8 cellular contexts compared by ENCODE assay signal in genomic region chr2:30230855-30231725, GRCh38. TPM values are rescaled to one million over a fixed set of nuclear protein-coding genes. Genes with fewer than 3 reads are reported as not detected.
DNase-seq lines count a peak whose midpoint lies in the region; ATAC-seq and TF ChIP-seq lines count a peak whose summit lies in the region.

LBH (plus strand) TSS chr2:30231534; CDS start chr2:30231739, 205 bp downstream.

- peak in 2 of 4 donors; percentile 70 to 83 for TF ChIP-seq POLR2A in stomach (IDR thresholded peaks at IDR 0.05)

- intact Hi-C loops in stomach (cut with DNase I; ENCODE audit: low total_unique reads): no loop called here

- TF ChIP-seq EP300 in neural cell (conservative IDR thresholded peaks at IDR 0.05; ENCODE audit: poor library complexity, severe bottlenecking): peak; percentile 37
- TF ChIP-seq EP300 in stomach (IDR thresholded peaks at IDR 0.05): no peak

- peaks cover 28 to 52% (median 44%) of the 10 kb centered on the region in 4 donors for H3K4me1 ChIP-seq in stomach

- H3K27ac ChIP-seq in HL-60 (replicated peaks) (no peak within 1 kb of the TSS), neural cell (ENCODE audit: low read length) (peak within 1 kb of the TSS; percentile 100), stomach (peak within 1 kb of the TSS; percentile 86 to 93 (median 88))

- peak; percentile 14 for TF ChIP-seq RAD21 in neural cell (conservative IDR thresholded peaks at IDR 0.05)

- H2AFZ ChIP-seq in neural cell (ENCODE audit: low read depth, low read length): peak within 1 kb of the TSS; percentile 61

- H3K36me3 ChIP-seq in BJ (ENCODE audit: control insufficient read depth, insufficient read depth, low read length) (no peaks in the 10 kb centered on the region; the same call in 1 of the 2 replicates), neural cell (ENCODE audit: insufficient read depth, low read length) (peaks cover 10% of the 10 kb centered on the region), stomach (peaks cover 0 to 9% (median 2%) of the 10 kb centered on the region in 4 donors)

- ATAC-seq in GM19395 (IDR thresholded peaks at IDR 0.05; ENCODE audit: unreplicated experiment): peak; percentile 41

- peak within 1 kb of the TSS; percentile 69 for H3K4me3 ChIP-seq in BJ (ENCODE audit: low read depth, low read length)
- peak within 1 kb of the TSS; percentile 51 for H3K4me3 ChIP-seq in HL-60 (replicated peaks; ENCODE audit: insufficient read depth, low read length)
- H3K4me3 ChIP-seq in fibroblast of villous mesenchyme (ENCODE audit: low read depth, low read length): peak within 1 kb of the TSS; percentile 65
- peak within 1 kb of the TSS; percentile 87 for H3K4me3 ChIP-seq in neural cell (ENCODE audit: low read length)
- peak within 1 kb of the TSS; percentile 70 to 75 (median 74) for H3K4me3 ChIP-seq in stomach

- CTCF ChIA-PET in BJ (lab: Yijun Ruan, JAX): interaction anchor here (0.6 to 1.6 kb wide), 8 partner anchors 8 to 479 kb away, joined by 3 to 6 read pairs (median 4); no protein-coding TSS in a partner anchor

- no peaks in the 10 kb centered on the region for H3K9me3 ChIP-seq in neural cell (ENCODE audit: low read length)
- H3K9me3 ChIP-seq in stomach: no peaks in the 10 kb centered on the region

- H3K9ac ChIP-seq in neural cell (ENCODE audit: low read length): peak within 1 kb of the TSS; percentile 100

- H3K27me3 ChIP-seq in BJ (ENCODE audit: control insufficient read depth, insufficient read depth, low read length) (no peaks in the 10 kb centered on the region), HL-60 (ENCODE audit: insufficient read depth, poor library complexity, severe bottlenecking) (peaks cover 32% of the 10 kb centered on the region), neural cell (ENCODE audit: insufficient read depth, low read depth, low read length) (no peaks in the 10 kb centered on the region), stomach (peaks cover 0 to 27% (median 0%) of the 10 kb centered on the region in 3 donors)

- H4K20me1 ChIP-seq in neural cell (ENCODE audit: insufficient read depth): peaks cover 24% of the 10 kb centered on the region

- peaks cover 39% of the 10 kb centered on the region for H3K79me2 ChIP-seq in neural cell (replicated peaks; ENCODE audit: insufficient read depth, low read length)

- H3K9me2 ChIP-seq in neural cell (ENCODE audit: insufficient read depth, low read length): no peaks in the 10 kb centered on the region

- no peaks in the 10 kb centered on the region for H3F3A ChIP-seq in neural cell (ENCODE audit: insufficient read depth, low read length, poor library complexity, severe bottlenecking)

- 1 to 8% (median 2%) methylated on average over 43 to 95 of the region's 95 CpGs for WGBS in stomach, 5 donors

- POLR2A ChIA-PET in BJ (lab: Charles Lee): interaction anchor here (0.6 kb wide), 2 partner anchors 127 to 132 kb away, joined by 4 to 20 read pairs; no protein-coding TSS in a partner anchor

- DNase-seq in BJ (ENCODE audit: low read depth) (peak; percentile 40), HL-60 (ENCODE audit: low read depth in 1 of 2, low spot score in 1 of 2) (no peak), RPMI8226 (peak; percentile 47), fibroblast of villous mesenchyme (ENCODE audit: low read depth) (peak; percentile 84), stomach (peak; percentile 79)
- DNase-seq in activated effector memory CD4-positive, alpha-beta T cell treated with Interleukin-2 at 50 U/mL for 16 hours: peak; percentile 86

- H3K4me2 ChIP-seq in neural cell (ENCODE audit: low read length): peak within 1 kb of the TSS; percentile 76

- TF ChIP-seq CTCF in BJ (IDR thresholded peaks at IDR 0.05; ENCODE audit: insufficient read depth, low read depth, low read length): no peak
- no peak for TF ChIP-seq CTCF in HL-60 (IDR thresholded peaks at IDR 0.05; ENCODE audit: insufficient read depth, low read length)
- no peak for TF ChIP-seq CTCF in fibroblast of villous mesenchyme (IDR thresholded peaks at IDR 0.05; ENCODE audit: insufficient read depth, low read depth, low read length)
- no peak for TF ChIP-seq CTCF in neural cell (IDR thresholded peaks at IDR 0.05; ENCODE audit: poor library complexity, severe bottlenecking)
- no peak for TF ChIP-seq CTCF in stomach (IDR thresholded peaks at IDR 0.05)

TF ChIP-seq in neural cell, 6 proteins besides CTCF, POLR2A, EP300 and RAD21:
- TF ChIP-seq MXI1 (conservative IDR thresholded peaks at IDR 0.05; ENCODE audit: poor library complexity, severe bottlenecking) (peak; percentile 59), SMC3 (conservative IDR thresholded peaks at IDR 0.05; ENCODE audit: poor library complexity) (peak; percentile 44), REST (IDR thresholded peaks at IDR 0.05; ENCODE audit: borderline replicate concordance) (peak; percentile 92), EZH2 (IDR thresholded peaks at IDR 0.05; ENCODE audit: borderline replicate concordance, insufficient read depth, low read length, poor library complexity, severe bottlenecking) (no peak), TAF1 (IDR thresholded peaks at IDR 0.05; ENCODE audit: low read depth) (peak; percentile 95), POLR2AphosphoS5 (IDR thresholded peaks at IDR 0.05) (peak; percentile 94)

RNA-seq across cellular contexts. Expression of gene LBH, which starts in this region (rescaled TPM):
- 115 and 145 TPM in 2 replicates for polyA plus RNA-seq in BJ (2011; rRNA removed)
- polyA minus RNA-seq in BJ (2011; rRNA and poly(A)+ RNA removed): 137 and 169 TPM in 2 replicates
- 548 and 803 TPM in 2 replicates for total RNA-seq in fibroblast of villous mesenchyme
- polyA plus RNA-seq in neural cell: 345 and 456 TPM in 2 replicates
- polyA minus RNA-seq in neural cell: 337 and 433 TPM in 2 replicates
- 10 to 100 TPM in 4 of 5 donors, 1 to 10 TPM in 1; 7.1 to 39.8 (median 18.5) TPM for total RNA-seq in stomach
- polyA plus RNA-seq in stomach: 10 to 100 TPM in 2 of 3 donors, 1 to 10 TPM in 1; 6.6 to 18.5 (median 15.4) TPM

Comparison
In these comparisons a context has a peak if more than half of its experiments do, and no peak if none do; other contexts are left out.
1. RNA of gene LBH (total RNA-seq): 548 to 803 TPM in fibroblast of villous mesenchyme; 7.1 to 39.8 TPM in stomach; every median in the first group is over 10 times any median in the second.
2. DNase-seq: peak in BJ (single experiment), RPMI8226 (single experiment), activated effector memory CD4-positive, alpha-beta T cell treated with Interleukin-2 at 50 U/mL for 16 hours (single experiment), fibroblast of villous mesenchyme (single experiment) and stomach (single experiment); none in HL-60 (0 of 2).
3. Peak in every context shown above with its lines, with median percentiles within 50 percentile points of each other: H3K4me3 ChIP-seq.